In genomic region chr5:16889203-16889971, GRCh38 we compare ENCODE assay signal across 12 cellular contexts. TPM values are rescaled to one million over a fixed set of nuclear protein-coding genes. Genes with fewer than 3 reads are reported as not detected.
DNase-seq lines count a peak whose midpoint lies in the region; TF ChIP-seq lines count a peak whose summit lies in the region.
"Had no signal": no experiment of that assay in that cellular context is flagged by ENCODE, and none has a peak within 500 bp of the region (broad histone marks: within the 10 kb centered on the region; RNA-seq: fewer than 3 reads in every experiment).

No MANE protein-coding gene starts in this region.

- intact Hi-C loops in tibial artery (cut with DNase I; ENCODE audit: low total_unique reads) (no loop called here), CD14-positive monocyte (cut with micrococcal nuclease) (no loop called here)

- H3K9me3 Mint-ChIP-seq in CD14-positive monocyte, result peaks cover 0 to 10% (median 2%) of the 10 kb centered on the region in 7 donors

- no peak overlapping the region for H3K27ac Mint-ChIP-seq in CD14-positive monocyte

- peak overlapping the region; percentile 3 to 40 for H3K27ac ChIP-seq in tibial artery
- H3K27ac ChIP-seq: parathyroid adenoma had no signal

- H3K4me3 ChIP-seq in fibroblast of pulmonary artery (replicated peaks; ENCODE audit: low read depth, low read length), result no peak overlapping the region
- no peak overlapping the region for H3K4me3 ChIP-seq in tibial artery
- H3K4me3 ChIP-seq: adrenal gland had no signal

- peaks cover 2% of the 10 kb centered on the region for H3K4me1 Mint-ChIP-seq in CD14-positive monocyte

- no peaks in the 10 kb centered on the region for H3K36me3 ChIP-seq in tibial artery
- H3K36me3 ChIP-seq: adrenal gland had no signal

- peaks cover 0 to 60% (median 38%) of the 10 kb centered on the region in 4 donors for H3K4me1 ChIP-seq in tibial artery
- H3K4me1 ChIP-seq: adrenal gland had no signal

- peak; percentile 50 for DNase-seq in DMS153 (lab: John Stamatoyannopoulos, UW)
- DNase-seq in DMS153 treated with DMSO at 0.1 percent for 48 hours (lab: John Stamatoyannopoulos, UW; ENCODE audit: unreplicated experiment), result no peak
- peak; percentile 82 for DNase-seq in RPMI7951 (ENCODE audit: low read depth)
- peak; percentile 80 for DNase-seq in fibroblast of pulmonary artery (ENCODE audit: low read depth)
- DNase-seq in tibial artery, result no peak
- no peak for DNase-seq in CD14-positive monocyte (ENCODE audit: low spot score)
- DNase-seq in MV-4-11 (lab: John Stamatoyannopoulos, UW), result no peak
- no peak for DNase-seq in NCI-H1105 (lab: John Stamatoyannopoulos, UW)
- DNase-seq: 8988T; activated CD4-positive, CD25-positive, alpha-beta regulatory T cell treated with anti-CD3 and anti-CD28 coated beads, Interleukin-2, amount 50 U/mL, for 72 hours; adrenal gland had no signal

- peaks cover 0 to 1% (median 0%) of the 10 kb centered on the region in 3 donors for H3K27me3 Mint-ChIP-seq in CD14-positive monocyte (ENCODE audit: low read depth in 3 of 3)

- no peaks in the 10 kb centered on the region for H3K9me3 ChIP-seq in tibial artery
- H3K9me3 ChIP-seq: adrenal gland had no signal

- no peaks in the 10 kb centered on the region for H3K36me3 Mint-ChIP-seq in CD14-positive monocyte

- TF ChIP-seq CTCF in fibroblast of pulmonary artery (IDR thresholded peaks at IDR 0.05; ENCODE audit: low read length, missing control alignments) (no peak), tibial artery (IDR thresholded peaks at IDR 0.05) (no peak), CD14-positive monocyte (IDR thresholded peaks at IDR 0.05) (no peak)

- no peaks in the 10 kb centered on the region for H3K27me3 ChIP-seq in tibial artery
- H3K27me3 ChIP-seq: adrenal gland had no signal

- no peak overlapping the region for H3K4me3 Mint-ChIP-seq in CD14-positive monocyte

RNA-seq across cellular contexts. Expression of gene MYO10, which starts 46.7 kb away (rescaled TPM):
- 16.5 and 17.2 TPM in 2 replicates for total RNA-seq in RPMI7951 (2014; rRNA removed; shearing (Covaris generic))
- polyA plus RNA-seq in CD14-positive monocyte, result 1 to 10 TPM in 1 of 2 donors, under 1 TPM in 1; 0.23 to 1.1 TPM

Comparison
In these comparisons a context has a peak if more than half of its experiments do, and no peak if none do; other contexts are left out.
1. DNase-seq: peak in DMS153 (single experiment), RPMI7951 (single experiment) and fibroblast of pulmonary artery (single experiment); none in DMS153 treated with DMSO at 0.1 percent for 48 hours (single experiment), tibial artery (0 of 2), CD14-positive monocyte (single experiment), MV-4-11 (single experiment) and NCI-H1105 (single experiment).